In genomic region chr9:137216188-137216965, GRCh38 we compare ENCODE assay signal across 1 cellular context.
TF ChIP-seq lines count a peak whose summit lies in the region.

No MANE protein-coding gene starts in this region.

TF ChIP-seq in GM12878, 131 proteins besides CTCF, POLR2A, EP300 and RAD21:
- TF ChIP-seq, protein P1, sequence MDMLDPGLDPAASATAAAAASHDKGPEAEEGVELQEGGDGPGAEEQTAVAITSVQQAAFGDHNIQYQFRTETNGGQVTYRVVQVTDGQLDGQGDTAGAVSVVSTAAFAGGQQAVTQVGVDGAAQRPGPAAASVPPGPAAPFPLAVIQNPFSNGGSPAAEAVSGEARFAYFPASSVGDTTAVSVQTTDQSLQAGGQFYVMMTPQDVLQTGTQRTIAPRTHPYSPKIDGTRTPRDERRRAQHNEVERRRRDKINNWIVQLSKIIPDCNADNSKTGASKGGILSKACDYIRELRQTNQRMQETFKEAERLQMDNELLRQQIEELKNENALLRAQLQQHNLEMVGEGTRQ (IDR thresholded peaks at IDR 0.05; ENCODE audit: borderline replicate concordance, low read depth, low read length) = no peak
- TF ChIP-seq CREB1 (IDR thresholded peaks at IDR 0.05; ENCODE audit: low read depth) (no peak), KDM1A (IDR thresholded peaks at IDR 0.05; ENCODE audit: borderline replicate concordance) (no peak), ZNF207 (IDR thresholded peaks at IDR 0.05; ENCODE audit: borderline replicate concordance) (no peak), CHD1 (IDR thresholded peaks at IDR 0.05; ENCODE audit: low read depth, low read length) (no peak), HCFC1 (IDR thresholded peaks at IDR 0.05; ENCODE audit: low read length) (no peak), MTA2 (IDR thresholded peaks at IDR 0.05; ENCODE audit: low read depth) (no peak), NR2F1 (conservative IDR thresholded peaks at IDR 0.05) (no peak), EZH2 (IDR thresholded peaks at IDR 0.05; ENCODE audit: borderline replicate concordance, control insufficient read depth, low read depth, low read length) (no peak), DPF2 (IDR thresholded peaks at IDR 0.05) (no peak), ESRRA (IDR thresholded peaks at IDR 0.05; ENCODE audit: low read length) (no peak), RELA (IDR thresholded peaks at IDR 0.05; ENCODE audit: borderline replicate concordance, partially characterized antibody) (no peak), MYB (IDR thresholded peaks at IDR 0.05; ENCODE audit: borderline replicate concordance, low read depth, low read length) (no peak), CUX1 (IDR thresholded peaks at IDR 0.05; ENCODE audit: insufficient replicate concordance, low read depth, low read length) (no peak), POU2F2 (IDR thresholded peaks at IDR 0.05; ENCODE audit: borderline replicate concordance, low read depth, low read length) (no peak), TBL1XR1 (IDR thresholded peaks at IDR 0.05; ENCODE audit: low read depth, low read length) (no peak), EED (IDR thresholded peaks at IDR 0.05; ENCODE audit: low read depth) (no peak), ATF3 (IDR thresholded peaks at IDR 0.05; ENCODE audit: borderline replicate concordance, extremely low read depth, low read depth, low read length) (no peak)
- TF ChIP-seq, protein P2, sequence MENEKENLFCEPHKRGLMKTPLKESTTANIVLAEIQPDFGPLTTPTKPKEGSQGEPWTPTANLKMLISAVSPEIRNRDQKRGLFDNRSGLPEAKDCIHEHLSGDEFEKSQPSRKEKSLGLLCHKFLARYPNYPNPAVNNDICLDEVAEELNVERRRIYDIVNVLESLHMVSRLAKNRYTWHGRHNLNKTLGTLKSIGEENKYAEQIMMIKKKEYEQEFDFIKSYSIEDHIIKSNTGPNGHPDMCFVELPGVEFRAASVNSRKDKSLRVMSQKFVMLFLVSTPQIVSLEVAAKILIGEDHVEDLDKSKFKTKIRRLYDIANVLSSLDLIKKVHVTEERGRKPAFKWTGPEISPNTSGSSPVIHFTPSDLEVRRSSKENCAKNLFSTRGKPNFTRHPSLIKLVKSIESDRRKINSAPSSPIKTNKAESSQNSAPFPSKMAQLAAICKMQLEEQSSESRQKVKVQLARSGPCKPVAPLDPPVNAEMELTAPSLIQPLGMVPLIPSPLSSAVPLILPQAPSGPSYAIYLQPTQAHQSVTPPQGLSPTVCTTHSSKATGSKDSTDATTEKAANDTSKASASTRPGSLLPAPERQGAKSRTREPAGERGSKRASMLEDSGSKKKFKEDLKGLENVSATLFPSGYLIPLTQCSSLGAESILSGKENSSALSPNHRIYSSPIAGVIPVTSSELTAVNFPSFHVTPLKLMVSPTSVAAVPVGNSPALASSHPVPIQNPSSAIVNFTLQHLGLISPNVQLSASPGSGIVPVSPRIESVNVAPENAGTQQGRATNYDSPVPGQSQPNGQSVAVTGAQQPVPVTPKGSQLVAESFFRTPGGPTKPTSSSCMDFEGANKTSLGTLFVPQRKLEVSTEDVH (IDR thresholded peaks at IDR 0.05; ENCODE audit: low read depth, partially characterized antibody) = no peak
- TF ChIP-seq, protein P3, sequence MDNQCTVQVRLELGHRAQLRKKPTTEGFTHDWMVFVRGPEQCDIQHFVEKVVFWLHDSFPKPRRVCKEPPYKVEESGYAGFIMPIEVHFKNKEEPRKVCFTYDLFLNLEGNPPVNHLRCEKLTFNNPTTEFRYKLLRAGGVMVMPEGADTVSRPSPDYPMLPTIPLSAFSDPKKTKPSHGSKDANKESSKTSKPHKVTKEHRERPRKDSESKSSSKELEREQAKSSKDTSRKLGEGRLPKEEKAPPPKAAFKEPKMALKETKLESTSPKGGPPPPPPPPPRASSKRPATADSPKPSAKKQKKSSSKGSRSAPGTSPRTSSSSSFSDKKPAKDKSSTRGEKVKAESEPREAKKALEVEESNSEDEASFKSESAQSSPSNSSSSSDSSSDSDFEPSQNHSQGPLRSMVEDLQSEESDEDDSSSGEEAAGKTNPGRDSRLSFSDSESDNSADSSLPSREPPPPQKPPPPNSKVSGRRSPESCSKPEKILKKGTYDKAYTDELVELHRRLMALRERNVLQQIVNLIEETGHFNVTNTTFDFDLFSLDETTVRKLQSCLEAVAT (IDR thresholded peaks at IDR 0.05) = no peak
